Comparison of ENCODE assay signal across 9 cellular contexts in the genomic region with DNA sequence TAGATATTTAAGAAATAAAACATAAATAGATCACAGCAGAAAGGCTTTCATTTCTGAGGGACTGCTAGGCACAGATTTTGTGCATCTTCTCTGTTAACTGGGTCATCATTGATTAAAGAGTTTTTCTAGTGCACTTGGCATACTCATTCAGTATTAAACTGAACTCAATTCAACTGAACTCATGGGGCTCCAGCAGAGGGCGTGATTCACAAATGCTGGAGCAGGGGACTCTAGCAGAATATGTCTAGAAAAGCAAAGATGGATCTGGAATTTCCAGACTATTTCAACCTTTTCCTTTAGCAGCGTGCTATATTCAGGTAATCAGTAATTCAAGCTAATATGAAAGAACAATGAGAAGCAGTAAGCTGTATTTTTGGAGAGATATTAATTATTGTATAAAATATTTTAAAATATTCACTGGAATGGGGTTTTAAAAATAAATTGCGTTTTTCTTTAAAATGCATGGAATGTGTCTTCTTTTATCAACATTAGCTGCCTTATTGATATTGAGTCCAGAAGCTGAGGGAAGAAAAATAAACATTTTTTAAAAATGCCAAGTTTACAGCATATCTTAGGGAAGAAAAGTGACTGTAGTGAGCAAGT.
DNase-seq lines count a peak whose midpoint lies in the region; ATAC-seq and TF ChIP-seq lines count a peak whose summit lies in the region.
"Had no signal": no experiment of that assay in that cellular context is flagged by ENCODE, and none has a peak within 500 bp of the region (broad histone marks: within the 10 kb centered on the region; RNA-seq: fewer than 3 reads in every experiment).

No MANE protein-coding gene starts in this region.

- peak; percentile 25 to 42 for TF ChIP-seq RAD21 in liver (IDR thresholded peaks at IDR 0.05)

- H3K9me3 ChIP-seq in liver (ENCODE audit: control insufficient read depth in 4 of 4, low read length in 3 of 4): no peaks in the 10 kb centered on the region

- peaks cover 6% of the 10 kb centered on the region for H3K27me3 Mint-ChIP-seq in GM23338 (ENCODE audit: insufficient read depth, low read depth, poor library complexity)

- peaks cover 21% of the 10 kb centered on the region for H3K4me1 Mint-ChIP-seq in GM23338

- no peaks in the 10 kb centered on the region for H3K79me2 ChIP-seq in GM23338 (replicated peaks; ENCODE audit: insufficient read depth)

- 36% methylated on average over 3 of the region's 3 CpGs for WGBS in liver

- H3K27ac Mint-ChIP-seq in GM23338: no peak overlapping the region

- H3K4me2 ChIP-seq in GM23338: no peak overlapping the region

- peak; percentile 74 for ATAC-seq in GM23338
- ATAC-seq in HG03439 (IDR thresholded peaks at IDR 0.05; ENCODE audit: unreplicated experiment): no peak
- no peak for ATAC-seq in GM19023 (IDR thresholded peaks at IDR 0.05; ENCODE audit: unreplicated experiment)

- H3K9me3 Mint-ChIP-seq in GM23338: no peaks in the 10 kb centered on the region

- no peaks in the 10 kb centered on the region; the same call in 2 of the 3 replicates for H3K36me3 Mint-ChIP-seq in GM23338 (ENCODE audit: low read depth)

- H3K4me1 ChIP-seq in GM23338 (ENCODE audit: insufficient read depth): peaks cover 5% of the 10 kb centered on the region; the same call in 1 of the 2 replicates
- H3K4me1 ChIP-seq in liver (ENCODE audit: control insufficient read depth in 4 of 4, insufficient read depth in 4 of 4, low read length in 3 of 4): no peaks in the 10 kb centered on the region

- peak; percentile 67 for DNase-seq in COR-L47 (lab: John Stamatoyannopoulos, UW)
- peak; percentile 81 for DNase-seq in GM23338 (ENCODE audit: low spot score)
- peak; percentile 3 for DNase-seq in NCI-H2196 treated with DMSO at 0.1 percent for 48 hours (lab: John Stamatoyannopoulos, UW; ENCODE audit: unreplicated experiment)
- peak; percentile 61 for DNase-seq in amniotic stem cell (lab: John Stamatoyannopoulos, UW)
- DNase-seq in GOT3 (lab: John Stamatoyannopoulos, UW): no peak

- peaks cover 34% of the 10 kb centered on the region for H3K9me2 ChIP-seq in GM23338 (ENCODE audit: insufficient read depth)

- H4K20me1 ChIP-seq in GM23338 (replicated peaks; ENCODE audit: insufficient read depth): no peaks in the 10 kb centered on the region

- no peaks in the 10 kb centered on the region for H3F3A ChIP-seq in GM23338 (replicated peaks; ENCODE audit: low read depth)

- no peaks in the 10 kb centered on the region for H3K27me3 ChIP-seq in GM23338 (ENCODE audit: insufficient read depth)
- H3K27me3 ChIP-seq in liver (ENCODE audit: control insufficient read depth in 4 of 4, insufficient read depth in 4 of 4, low read length in 3 of 4): no peaks in the 10 kb centered on the region

- H3K4me3 Mint-ChIP-seq in GM23338: no peak overlapping the region

- H3K4me3 ChIP-seq in GM23338: no peak overlapping the region
- H3K4me3 ChIP-seq in liver (ENCODE audit: low read depth in 1 of 3, low read length in 3 of 3): no peak overlapping the region
- H3K4me3 ChIP-seq: lung had no signal

- H3K27ac ChIP-seq in GM23338 (ENCODE audit: low read depth) (no peak overlapping the region), liver (ENCODE audit: low read depth in 1 of 2, low read length in 2 of 2) (no peak overlapping the region)

- no peak overlapping the region for H2AFZ ChIP-seq in GM23338

- no peak overlapping the region for H3K9ac ChIP-seq in liver (ENCODE audit: low read depth in 1 of 2, low read length in 2 of 2)

- peak; percentile 85 to 87 for TF ChIP-seq CTCF in GM23338 (conservative IDR thresholded peaks at IDR 0.05; ENCODE audit: low read depth in 2 of 2)
- peak; percentile 24 for TF ChIP-seq CTCF in liver (IDR thresholded peaks at IDR 0.05; ENCODE audit: low read depth, low read length, missing input control)

- H3K36me3 ChIP-seq in GM23338 (ENCODE audit: insufficient read depth) (no peaks in the 10 kb centered on the region), liver (ENCODE audit: control insufficient read depth in 4 of 4, insufficient read depth in 3 of 4, low read depth in 1 of 4, low read length in 3 of 4) (no peaks in the 10 kb centered on the region)

TF ChIP-seq in GM23338, 12 proteins besides CTCF, POLR2A, EP300 and RAD21:
- TF ChIP-seq ETS1 (IDR thresholded peaks at IDR 0.05): no peak
- TF ChIP-seq NANOG (IDR thresholded peaks at IDR 0.05; ENCODE audit: borderline replicate concordance): no peak
- TF ChIP-seq, protein P1, sequence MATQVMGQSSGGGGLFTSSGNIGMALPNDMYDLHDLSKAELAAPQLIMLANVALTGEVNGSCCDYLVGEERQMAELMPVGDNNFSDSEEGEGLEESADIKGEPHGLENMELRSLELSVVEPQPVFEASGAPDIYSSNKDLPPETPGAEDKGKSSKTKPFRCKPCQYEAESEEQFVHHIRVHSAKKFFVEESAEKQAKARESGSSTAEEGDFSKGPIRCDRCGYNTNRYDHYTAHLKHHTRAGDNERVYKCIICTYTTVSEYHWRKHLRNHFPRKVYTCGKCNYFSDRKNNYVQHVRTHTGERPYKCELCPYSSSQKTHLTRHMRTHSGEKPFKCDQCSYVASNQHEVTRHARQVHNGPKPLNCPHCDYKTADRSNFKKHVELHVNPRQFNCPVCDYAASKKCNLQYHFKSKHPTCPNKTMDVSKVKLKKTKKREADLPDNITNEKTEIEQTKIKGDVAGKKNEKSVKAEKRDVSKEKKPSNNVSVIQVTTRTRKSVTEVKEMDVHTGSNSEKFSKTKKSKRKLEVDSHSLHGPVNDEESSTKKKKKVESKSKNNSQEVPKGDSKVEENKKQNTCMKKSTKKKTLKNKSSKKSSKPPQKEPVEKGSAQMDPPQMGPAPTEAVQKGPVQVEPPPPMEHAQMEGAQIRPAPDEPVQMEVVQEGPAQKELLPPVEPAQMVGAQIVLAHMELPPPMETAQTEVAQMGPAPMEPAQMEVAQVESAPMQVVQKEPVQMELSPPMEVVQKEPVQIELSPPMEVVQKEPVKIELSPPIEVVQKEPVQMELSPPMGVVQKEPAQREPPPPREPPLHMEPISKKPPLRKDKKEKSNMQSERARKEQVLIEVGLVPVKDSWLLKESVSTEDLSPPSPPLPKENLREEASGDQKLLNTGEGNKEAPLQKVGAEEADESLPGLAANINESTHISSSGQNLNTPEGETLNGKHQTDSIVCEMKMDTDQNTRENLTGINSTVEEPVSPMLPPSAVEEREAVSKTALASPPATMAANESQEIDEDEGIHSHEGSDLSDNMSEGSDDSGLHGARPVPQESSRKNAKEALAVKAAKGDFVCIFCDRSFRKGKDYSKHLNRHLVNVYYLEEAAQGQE (IDR thresholded peaks at IDR 0.05; ENCODE audit: unreplicated experiment): no peak
- TF ChIP-seq CREB1 (CRISPR knock-in tag; IDR thresholded peaks at IDR 0.05; ENCODE audit: low read depth): no peak
- no peak for TF ChIP-seq ZNF331 (CRISPR knock-in tag; IDR thresholded peaks at IDR 0.05; ENCODE audit: low read depth)

TF ChIP-seq in liver, 16 proteins besides CTCF, POLR2A, EP300 and RAD21:
- TF ChIP-seq FOXA2 (IDR thresholded peaks at IDR 0.05): no peak
- TF ChIP-seq, protein P1 (IDR thresholded peaks at IDR 0.05): no peak
- TF ChIP-seq, protein P2, sequence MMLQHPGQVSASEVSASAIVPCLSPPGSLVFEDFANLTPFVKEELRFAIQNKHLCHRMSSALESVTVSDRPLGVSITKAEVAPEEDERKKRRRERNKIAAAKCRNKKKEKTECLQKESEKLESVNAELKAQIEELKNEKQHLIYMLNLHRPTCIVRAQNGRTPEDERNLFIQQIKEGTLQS (IDR thresholded peaks at IDR 0.05): no peak
- TF ChIP-seq GABPA (IDR thresholded peaks at IDR 0.05 in 1 of 2, conservative IDR thresholded peaks at IDR 0.05 in 1 of 2): no peak
- TF ChIP-seq HNF4G (IDR thresholded peaks at IDR 0.05): no peak
- no peak for TF ChIP-seq ZBTB33 (IDR thresholded peaks at IDR 0.05)
TF ChIP-seq in liver: peak in this region for 0.
